In the genomic region with DNA sequence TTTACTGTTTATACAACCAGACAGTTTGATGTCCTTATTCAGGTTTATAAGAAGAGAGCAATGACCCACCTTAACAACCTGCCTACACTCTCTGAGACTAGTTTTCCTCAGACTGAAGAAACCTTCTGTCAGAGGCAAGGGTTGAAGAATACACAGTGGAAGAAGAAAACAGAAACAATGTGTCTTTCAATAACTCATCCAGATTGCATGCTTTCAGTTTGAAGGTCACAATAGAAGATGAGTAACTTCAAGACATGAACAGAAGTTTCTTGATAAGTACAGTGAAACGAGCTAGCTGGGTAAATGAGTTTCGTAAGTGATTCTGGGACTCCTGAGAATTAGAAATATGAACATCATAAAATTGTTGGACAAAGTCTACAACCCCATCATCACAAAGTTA, we compare ENCODE assay signal across 25 cellular contexts.
"Had no signal": no experiment of that assay in that cellular context is flagged by ENCODE, and none has a peak within 500 bp of the region (broad histone marks: within the 10 kb centered on the region; RNA-seq: fewer than 3 reads in every experiment).

No MANE protein-coding gene starts in this region.

- H3K9me3 ChIP-seq: adrenal gland, gastrocnemius medialis, heart left ventricle had no signal

- DNase-seq: activated CD4-positive, alpha-beta T cell treated with anti-CD3 and anti-CD28 coated beads for 4 hours; activated CD4-positive, alpha-beta T cell treated with anti-CD3 and anti-CD28 coated beads, Interleukin-2, amount 50 U/mL, for 1 hour; activated CD4-positive, alpha-beta T cell treated with anti-CD3 and anti-CD28 coated beads, Interleukin-2, amount 50 U/mL, for 48 hours; activated CD4-positive, CD25-positive, alpha-beta regulatory T cell; activated CD4-positive, CD25-positive, alpha-beta regulatory T cell treated with anti-CD3 and anti-CD28 coated beads, Interleukin-2, amount 50 U/mL, for 72 hours; activated CD8-positive, alpha-beta memory T cell treated with anti-CD3 and anti-CD28 coated beads for 24 hours; activated CD8-positive, alpha-beta T cell treated with anti-CD3 and anti-CD28 coated beads for 36 hours; activated effector memory CD4-positive, alpha-beta T cell treated with anti-CD3 and anti-CD28 coated beads, Interleukin-2, amount 50 U/mL, for 16 hours; activated naive CD4-positive, alpha-beta T cell treated with anti-CD3 and anti-CD28 coated beads for 36 hours; activated naive CD8-positive, alpha-beta T cell treated with anti-CD3 and anti-CD28 coated beads for 36 hours; activated naive CD8-positive, alpha-beta T cell treated with anti-CD3 and anti-CD28 coated beads, Interleukin-2, amount 50 U/mL, for 24 hours; activated T-cell treated with anti-CD3 and anti-CD28 coated beads, Interleukin-2, amount 50 U/mL, for 48 hours; adrenal gland; brain microvascular endothelial cell; cortex of kidney; dermis blood vessel endothelial cell; effector CD8-positive, alpha-beta T cell; foreskin fibroblast; gastrocnemius medialis; glutamatergic neuron; hypothalamus had no signal

- H3K9me3 Mint-ChIP-seq: activated CD8-positive, alpha-beta T cell treated with anti-CD3 and anti-CD28 coated beads for 36 hours; activated naive CD4-positive, alpha-beta T cell treated with anti-CD3 and anti-CD28 coated beads for 36 hours; activated naive CD4-positive, alpha-beta T cell treated with anti-CD3 and anti-CD28 coated beads, Interleukin-2, amount 50 U/mL, for 24 hours; activated naive CD8-positive, alpha-beta T cell treated with anti-CD3 and anti-CD28 coated beads for 36 hours; activated naive CD8-positive, alpha-beta T cell treated with anti-CD3 and anti-CD28 coated beads, Interleukin-2, amount 50 U/mL, for 24 hours; central memory CD8-positive, alpha-beta T cell had no signal

- H3K27me3 Mint-ChIP-seq: activated CD8-positive, alpha-beta T cell treated with anti-CD3 and anti-CD28 coated beads for 36 hours; activated naive CD4-positive, alpha-beta T cell treated with anti-CD3 and anti-CD28 coated beads, Interleukin-2, amount 50 U/mL, for 24 hours; activated naive CD8-positive, alpha-beta T cell treated with anti-CD3 and anti-CD28 coated beads for 36 hours; activated naive CD8-positive, alpha-beta T cell treated with anti-CD3 and anti-CD28 coated beads, Interleukin-2, amount 50 U/mL, for 24 hours; central memory CD8-positive, alpha-beta T cell had no signal

- H3K27ac Mint-ChIP-seq: activated CD8-positive, alpha-beta T cell treated with anti-CD3 and anti-CD28 coated beads for 36 hours; activated naive CD4-positive, alpha-beta T cell treated with anti-CD3 and anti-CD28 coated beads for 36 hours; activated naive CD4-positive, alpha-beta T cell treated with anti-CD3 and anti-CD28 coated beads, Interleukin-2, amount 50 U/mL, for 24 hours; activated naive CD8-positive, alpha-beta T cell treated with anti-CD3 and anti-CD28 coated beads for 36 hours; activated naive CD8-positive, alpha-beta T cell treated with anti-CD3 and anti-CD28 coated beads, Interleukin-2, amount 50 U/mL, for 24 hours had no signal

- ATAC-seq: activated CD8-positive, alpha-beta T cell treated with anti-CD3 and anti-CD28 coated beads for 36 hours; activated naive CD8-positive, alpha-beta T cell treated with anti-CD3 and anti-CD28 coated beads, Interleukin-2, amount 50 U/mL, for 24 hours; esophagus mucosa; gastrocnemius medialis; heart left ventricle had no signal

- H3K36me3 ChIP-seq: adrenal gland, gastrocnemius medialis had no signal

- H3K4me1 Mint-ChIP-seq: activated naive CD4-positive, alpha-beta T cell treated with anti-CD3 and anti-CD28 coated beads, Interleukin-2, amount 50 U/mL, for 24 hours; central memory CD8-positive, alpha-beta T cell had no signal

- H3K27ac ChIP-seq: adrenal gland, brain microvascular endothelial cell, gastrocnemius medialis, heart left ventricle had no signal

- H3K4me3 ChIP-seq: adrenal gland, gastrocnemius medialis, heart left ventricle had no signal

- H3K4me1 ChIP-seq: adrenal gland, gastrocnemius medialis, heart left ventricle had no signal

- H3K4me3 Mint-ChIP-seq: activated CD8-positive, alpha-beta T cell treated with anti-CD3 and anti-CD28 coated beads for 36 hours; activated naive CD4-positive, alpha-beta T cell treated with anti-CD3 and anti-CD28 coated beads for 36 hours; activated naive CD4-positive, alpha-beta T cell treated with anti-CD3 and anti-CD28 coated beads, Interleukin-2, amount 50 U/mL, for 24 hours; activated naive CD8-positive, alpha-beta T cell treated with anti-CD3 and anti-CD28 coated beads for 36 hours; activated naive CD8-positive, alpha-beta T cell treated with anti-CD3 and anti-CD28 coated beads, Interleukin-2, amount 50 U/mL, for 24 hours; central memory CD8-positive, alpha-beta T cell had no signal

- H3K27me3 ChIP-seq: adrenal gland, brain microvascular endothelial cell, gastrocnemius medialis, heart left ventricle had no signal
